In genomic region chr3:20511863-20512262, GRCh38 we compare ENCODE assay signal across 8 cellular contexts.
DNase-seq lines count a peak whose midpoint lies in the region; ATAC-seq and TF ChIP-seq lines count a peak whose summit lies in the region.

No MANE protein-coding gene starts in this region.

- no peaks in the 10 kb centered on the region for H3K4me1 Mint-ChIP-seq in activated T-cell treated with anti-CD3 and anti-CD28 coated beads, Interleukin-2, amount 50 U/mL, for 72 hours (ENCODE audit: low read depth)
- no peaks in the 10 kb centered on the region for H3K4me1 Mint-ChIP-seq in activated T-cell treated with anti-CD3 and anti-CD28 coated beads, Interleukin-2, amount 50 U/mL, for 24 hours (ENCODE audit: low read depth)

- TF ChIP-seq CTCF in HEK293 (tag by site-specific recombination; IDR thresholded peaks at IDR 0.05) (no peak; the same call in 1 of the 2 replicates), LNCAP (IDR thresholded peaks at IDR 0.05) (peak; percentile 65)

- H3K27me3 Mint-ChIP-seq in activated T-cell treated with anti-CD3 and anti-CD28 coated beads, Interleukin-2, amount 50 U/mL, for 72 hours (ENCODE audit: low read depth), result no peaks in the 10 kb centered on the region
- H3K27me3 Mint-ChIP-seq in activated T-cell treated with anti-CD3 and anti-CD28 coated beads, Interleukin-2, amount 50 U/mL, for 24 hours, result no peaks in the 10 kb centered on the region

- no peak for DNase-seq in activated T-cell treated with anti-CD3 and anti-CD28 coated beads, Interleukin-2, amount 50 U/mL, for 72 hours
- DNase-seq in activated T-cell treated with anti-CD3 and anti-CD28 coated beads, Interleukin-2, amount 50 U/mL, for 24 hours, result no peak
- DNase-seq in globus pallidus (ENCODE audit: low spot score) (peak; percentile 20), sciatic nerve (ENCODE audit: low spot score) (no peak)
- DNase-seq in activated effector memory CD4-positive, alpha-beta T cell treated with anti-CD3 and anti-CD28 coated beads, Interleukin-2, amount 50 U/mL, for 16 hours, result no peak

- CTCF ChIA-PET in HEK293 (lab: Yijun Ruan, JAX), result interaction anchor here (0.7 to 1.7 kb wide), 8 partner anchors 10 to 1605 kb away, joined by 3 to 6 read pairs (median 4); no protein-coding TSS in a partner anchor

- no peaks in the 10 kb centered on the region for H3K36me3 Mint-ChIP-seq in activated T-cell treated with anti-CD3 and anti-CD28 coated beads, Interleukin-2, amount 50 U/mL, for 72 hours (ENCODE audit: insufficient read depth in 2 of 2)
- no peaks in the 10 kb centered on the region for H3K36me3 Mint-ChIP-seq in activated T-cell treated with anti-CD3 and anti-CD28 coated beads, Interleukin-2, amount 50 U/mL, for 24 hours (ENCODE audit: low read depth)

- no peaks in the 10 kb centered on the region for H3K36me3 ChIP-seq in HEK293 (ENCODE audit: control insufficient read depth in 2 of 2, insufficient read depth in 1 of 2, low read length in 2 of 2)

- peaks cover 1 to 3% of the 10 kb centered on the region in 2 donors for H3K9me3 Mint-ChIP-seq in activated T-cell treated with anti-CD3 and anti-CD28 coated beads, Interleukin-2, amount 50 U/mL, for 72 hours
- H3K9me3 Mint-ChIP-seq in activated T-cell treated with anti-CD3 and anti-CD28 coated beads, Interleukin-2, amount 50 U/mL, for 24 hours, result peaks cover 19% of the 10 kb centered on the region

- peak; percentile 34 to 39 for ATAC-seq in activated T-cell treated with anti-CD3 and anti-CD28 coated beads, Interleukin-2, amount 50 U/mL, for 72 hours (replicated peaks in 1 of 2)
- peak; percentile 99 for ATAC-seq in SK-N-SH treated with all-trans-retinoic acid at 6 μM for 48 hours
- peak; percentile 67 for ATAC-seq in sciatic nerve

- no peaks in the 10 kb centered on the region for H3K9me3 ChIP-seq in HEK293 (ENCODE audit: control insufficient read depth, insufficient read depth, low read depth, low read length)

- intact Hi-C loops in sciatic nerve (cut with DNase I), result no loop called here

- POLR2A ChIA-PET in HEK293 (lab: Yijun Ruan, JAX), result no interaction called here

- H3K27ac ChIP-seq in HEK293 (ENCODE audit: extremely low read depth, low read depth, low read length), result no peak overlapping the region

- H3K27ac Mint-ChIP-seq in activated T-cell treated with anti-CD3 and anti-CD28 coated beads, Interleukin-2, amount 50 U/mL, for 72 hours, result no peak overlapping the region
- H3K27ac Mint-ChIP-seq in activated T-cell treated with anti-CD3 and anti-CD28 coated beads, Interleukin-2, amount 50 U/mL, for 24 hours, result no peak overlapping the region

- no peak overlapping the region for H3K4me3 Mint-ChIP-seq in activated T-cell treated with anti-CD3 and anti-CD28 coated beads, Interleukin-2, amount 50 U/mL, for 72 hours
- no peak overlapping the region for H3K4me3 Mint-ChIP-seq in activated T-cell treated with anti-CD3 and anti-CD28 coated beads, Interleukin-2, amount 50 U/mL, for 24 hours

- no peaks in the 10 kb centered on the region for H3K4me1 ChIP-seq in HEK293 (ENCODE audit: control insufficient read depth, insufficient read depth, low read length)

- H3K4me3 ChIP-seq in HEK293 (ENCODE audit: low read depth, low read length), result no peak overlapping the region

TF ChIP-seq in HEK293, 187 proteins besides CTCF, POLR2A, EP300 and RAD21:
- no peak for TF ChIP-seq ZNF239 (tag by site-specific recombination; IDR thresholded peaks at IDR 0.05)
- no peak for TF ChIP-seq ZNF514 (tag by site-specific recombination; IDR thresholded peaks at IDR 0.05)
- no peak for TF ChIP-seq ZNF274 (IDR thresholded peaks at IDR 0.05; ENCODE audit: low read length)
- TF ChIP-seq ZNF274 (tag by site-specific recombination; IDR thresholded peaks at IDR 0.05; ENCODE audit: borderline replicate concordance), result no peak
- no peak for TF ChIP-seq ZNF18 (tag by site-specific recombination; IDR thresholded peaks at IDR 0.05)
- no peak for TF ChIP-seq ZNF585B (tag by site-specific recombination; IDR thresholded peaks at IDR 0.05)
- TF ChIP-seq ZNF654 (tag by site-specific recombination; IDR thresholded peaks at IDR 0.05; ENCODE audit: low read depth), result peak; percentile 87

TF ChIP-seq in SK-N-SH treated with all-trans-retinoic acid at 6 μM for 48 hours, 23 proteins besides CTCF, POLR2A, EP300 and RAD21:
- TF ChIP-seq ZC3H10 (CRISPR knock-in tag; IDR thresholded peaks at IDR 0.05), result no peak
- TF ChIP-seq PATZ1 (CRISPR knock-in tag; IDR thresholded peaks at IDR 0.05; ENCODE audit: borderline replicate concordance), result no peak
- TF ChIP-seq GLIS3 (CRISPR knock-in tag; IDR thresholded peaks at IDR 0.05), result no peak
- no peak for TF ChIP-seq TOX (CRISPR knock-in tag; IDR thresholded peaks at IDR 0.05; ENCODE audit: borderline replicate concordance)
- no peak for TF ChIP-seq OSR1 (CRISPR knock-in tag; IDR thresholded peaks at IDR 0.05)
- no peak for TF ChIP-seq ISL1 (CRISPR knock-in tag; IDR thresholded peaks at IDR 0.05)
- TF ChIP-seq POU6F1 (CRISPR knock-in tag; IDR thresholded peaks at IDR 0.05; ENCODE audit: borderline replicate concordance, low read depth), result no peak
- TF ChIP-seq CSDC2 (CRISPR knock-in tag; IDR thresholded peaks at IDR 0.05), result no peak
- TF ChIP-seq SNAI2 (CRISPR knock-in tag; IDR thresholded peaks at IDR 0.05), result no peak
- TF ChIP-seq ESRRG (CRISPR knock-in tag; IDR thresholded peaks at IDR 0.05), result no peak
- TF ChIP-seq ZFP30 (CRISPR knock-in tag; IDR thresholded peaks at IDR 0.05), result no peak
- TF ChIP-seq ZFP3 (CRISPR knock-in tag; IDR thresholded peaks at IDR 0.05), result no peak
- TF ChIP-seq TCF4 (CRISPR knock-in tag; IDR thresholded peaks at IDR 0.05; ENCODE audit: borderline replicate concordance), result no peak
- no peak for TF ChIP-seq ZNF565 (CRISPR knock-in tag; conservative IDR thresholded peaks at IDR 0.05; ENCODE audit: low read depth)

Comparison
In these comparisons a context has a peak if more than half of its experiments do, and no peak if none do; other contexts are left out.
1. ATAC-seq: peak in every context shown above with its lines; median percentile 99 in SK-N-SH treated with all-trans-retinoic acid at 6 μM for 48 hours; 67 in sciatic nerve; 36 in activated T-cell treated with anti-CD3 and anti-CD28 coated beads, Interleukin-2, amount 50 U/mL, for 72 hours.